1 cellular context compared by ENCODE assay signal in the genomic region with DNA sequence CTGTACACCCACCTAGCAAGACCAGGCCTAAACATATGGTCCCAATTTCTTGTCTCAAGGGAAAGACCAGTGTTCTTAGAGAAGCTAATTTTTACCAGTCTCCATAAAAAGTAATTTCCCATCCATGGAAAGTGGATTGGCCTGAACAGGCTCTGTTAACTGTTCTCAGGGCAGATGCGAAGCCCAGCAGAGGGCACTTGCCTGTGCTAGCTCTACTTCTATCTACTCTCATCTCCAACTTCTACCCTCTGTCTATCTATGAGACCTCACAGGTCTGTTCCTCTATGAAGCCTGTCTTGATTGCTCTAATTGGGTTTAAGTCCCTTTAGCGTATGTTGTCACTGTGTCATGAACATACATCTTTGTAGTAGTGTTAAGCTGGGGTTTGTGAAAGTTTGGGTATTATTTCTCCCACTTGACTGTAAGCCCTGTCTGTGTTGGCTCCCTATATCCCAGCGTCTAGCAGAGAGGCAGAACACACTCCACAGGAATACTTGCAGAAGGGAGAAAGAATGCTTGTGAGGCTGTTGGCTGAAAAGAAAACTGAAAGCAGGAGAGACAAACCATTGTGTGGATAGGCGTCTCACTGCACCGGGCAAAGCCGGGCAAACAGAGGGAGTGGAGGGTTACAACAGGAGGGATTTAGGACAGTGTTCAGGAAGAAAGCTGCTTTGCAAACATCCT.
TF ChIP-seq lines count a peak whose summit lies in the region.

No MANE protein-coding gene starts in this region.

TF ChIP-seq in GM12878, 131 proteins besides CTCF, POLR2A, EP300 and RAD21 (continued from another document):
- TF ChIP-seq NKRF (conservative IDR thresholded peaks at IDR 0.05) = no peak
- no peak for TF ChIP-seq MEF2B (IDR thresholded peaks at IDR 0.05; ENCODE audit: partially characterized antibody, poor library complexity, severe bottlenecking)
- no peak for TF ChIP-seq JUND (IDR thresholded peaks at IDR 0.05; ENCODE audit: low read depth, low read length)
- TF ChIP-seq PAX8 (IDR thresholded peaks at IDR 0.05) = no peak
- TF ChIP-seq, protein P1, sequence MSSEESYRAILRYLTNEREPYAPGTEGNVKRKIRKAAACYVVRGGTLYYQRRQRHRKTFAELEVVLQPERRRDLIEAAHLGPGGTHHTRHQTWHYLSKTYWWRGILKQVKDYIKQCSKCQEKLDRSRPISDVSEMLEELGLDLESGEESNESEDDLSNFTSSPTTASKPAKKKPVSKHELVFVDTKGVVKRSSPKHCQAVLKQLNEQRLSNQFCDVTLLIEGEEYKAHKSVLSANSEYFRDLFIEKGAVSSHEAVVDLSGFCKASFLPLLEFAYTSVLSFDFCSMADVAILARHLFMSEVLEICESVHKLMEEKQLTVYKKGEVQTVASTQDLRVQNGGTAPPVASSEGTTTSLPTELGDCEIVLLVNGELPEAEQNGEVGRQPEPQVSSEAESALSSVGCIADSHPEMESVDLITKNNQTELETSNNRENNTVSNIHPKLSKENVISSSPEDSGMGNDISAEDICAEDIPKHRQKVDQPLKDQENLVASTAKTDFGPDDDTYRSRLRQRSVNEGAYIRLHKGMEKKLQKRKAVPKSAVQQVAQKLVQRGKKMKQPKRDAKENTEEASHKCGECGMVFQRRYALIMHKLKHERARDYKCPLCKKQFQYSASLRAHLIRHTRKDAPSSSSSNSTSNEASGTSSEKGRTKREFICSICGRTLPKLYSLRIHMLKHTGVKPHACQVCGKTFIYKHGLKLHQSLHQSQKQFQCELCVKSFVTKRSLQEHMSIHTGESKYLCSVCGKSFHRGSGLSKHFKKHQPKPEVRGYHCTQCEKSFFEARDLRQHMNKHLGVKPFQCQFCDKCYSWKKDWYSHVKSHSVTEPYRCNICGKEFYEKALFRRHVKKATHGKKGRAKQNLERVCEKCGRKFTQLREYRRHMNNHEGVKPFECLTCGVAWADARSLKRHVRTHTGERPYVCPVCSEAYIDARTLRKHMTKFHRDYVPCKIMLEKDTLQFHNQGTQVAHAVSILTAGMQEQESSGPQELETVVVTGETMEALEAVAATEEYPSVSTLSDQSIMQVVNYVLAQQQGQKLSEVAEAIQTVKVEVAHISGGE (CRISPR knock-in tag; IDR thresholded peaks at IDR 0.05) = no peak
- no peak for TF ChIP-seq ASH2L (IDR thresholded peaks at IDR 0.05; ENCODE audit: borderline replicate concordance, low read depth)
- TF ChIP-seq, protein P2, sequence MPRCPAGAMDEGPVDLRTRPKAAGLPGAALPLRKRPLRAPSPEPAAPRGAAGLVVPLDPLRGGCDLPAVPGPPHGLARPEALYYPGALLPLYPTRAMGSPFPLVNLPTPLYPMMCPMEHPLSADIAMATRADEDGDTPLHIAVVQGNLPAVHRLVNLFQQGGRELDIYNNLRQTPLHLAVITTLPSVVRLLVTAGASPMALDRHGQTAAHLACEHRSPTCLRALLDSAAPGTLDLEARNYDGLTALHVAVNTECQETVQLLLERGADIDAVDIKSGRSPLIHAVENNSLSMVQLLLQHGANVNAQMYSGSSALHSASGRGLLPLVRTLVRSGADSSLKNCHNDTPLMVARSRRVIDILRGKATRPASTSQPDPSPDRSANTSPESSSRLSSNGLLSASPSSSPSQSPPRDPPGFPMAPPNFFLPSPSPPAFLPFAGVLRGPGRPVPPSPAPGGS (IDR thresholded peaks at IDR 0.05; ENCODE audit: borderline replicate concordance, insufficient read depth, low read depth, low read length, poor library complexity, severe bottlenecking) = no peak
- TF ChIP-seq IKZF2 (IDR thresholded peaks at IDR 0.05) = no peak
- TF ChIP-seq CBX3 (IDR thresholded peaks at IDR 0.05; ENCODE audit: borderline replicate concordance, low read depth) = no peak
- TF ChIP-seq NR2F1 (conservative IDR thresholded peaks at IDR 0.05) = no peak
TF ChIP-seq in GM12878: peak in this region for 0.
